11 cellular contexts compared by ENCODE assay signal in the genomic region with DNA sequence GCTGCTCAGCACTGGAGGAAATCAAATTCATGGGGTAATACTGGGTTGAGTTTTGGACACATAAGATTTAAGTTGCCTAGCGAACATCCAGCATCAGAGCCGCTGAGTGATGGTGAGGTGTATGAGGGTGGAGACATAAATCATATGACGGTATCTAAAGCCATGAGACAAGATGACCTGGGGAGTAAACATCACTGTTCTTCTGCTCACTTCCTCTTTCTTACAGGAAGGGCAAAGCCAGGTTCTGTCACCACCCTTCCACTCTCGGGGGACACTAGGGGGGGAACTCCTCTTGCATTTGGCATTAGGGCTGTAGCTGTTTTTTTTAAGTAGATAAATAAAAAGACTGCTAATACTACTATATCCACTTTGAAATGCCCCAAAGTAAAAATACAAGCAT. TPM values are rescaled to one million over a fixed set of nuclear protein-coding genes. Genes with fewer than 3 reads are reported as not detected.
DNase-seq lines count a peak whose midpoint lies in the region; ATAC-seq and TF ChIP-seq lines count a peak whose summit lies in the region.
"Had no signal": no experiment of that assay in that cellular context is flagged by ENCODE, and none has a peak within 500 bp of the region (broad histone marks: within the 10 kb centered on the region; RNA-seq: fewer than 3 reads in every experiment).

No MANE protein-coding gene starts in this region.

- peak; percentile 88 for ATAC-seq in GM18519 (IDR thresholded peaks at IDR 0.05; ENCODE audit: low FRiP score, unreplicated experiment)
- ATAC-seq in GM21723 (IDR thresholded peaks at IDR 0.05; ENCODE audit: unreplicated experiment) = peak; percentile 93
- peak; percentile 90 for ATAC-seq in HG03558 (IDR thresholded peaks at IDR 0.05; ENCODE audit: extremely low read depth, unreplicated experiment)
- ATAC-seq: activated T-cell treated with anti-CD3 and anti-CD28 coated beads, Interleukin-2, amount 50 U/mL, for 72 hours had no signal

- H3K9me3 Mint-ChIP-seq in nephron progenitor cell = no peaks in the 10 kb centered on the region
- H3K9me3 Mint-ChIP-seq: activated T-cell treated with anti-CD3 and anti-CD28 coated beads, Interleukin-2, amount 50 U/mL, for 72 hours had no signal

- H3K27me3 Mint-ChIP-seq in nephron progenitor cell (ENCODE audit: low read depth, poor library complexity) = no peaks in the 10 kb centered on the region

- peaks cover 75% of the 10 kb centered on the region for H3K36me3 Mint-ChIP-seq in nephron progenitor cell (ENCODE audit: low read depth)

- TF ChIP-seq CTCF in nephron progenitor cell (IDR thresholded peaks at IDR 0.05) = no peak

- no peak overlapping the region for H3K4me3 Mint-ChIP-seq in nephron progenitor cell
- H3K4me3 Mint-ChIP-seq: activated T-cell treated with anti-CD3 and anti-CD28 coated beads, Interleukin-2, amount 50 U/mL, for 72 hours had no signal

- peak; percentile 13 for DNase-seq in islet precursor cell
- no peak for DNase-seq in stimulated activated CD4-positive, alpha-beta T cell treated with anti-CD3 and anti-CD28 coated beads, Interleukin-4, amount 100 ng/mL, for 24 hours
- no peak for DNase-seq in A172 (ENCODE audit: low spot score)
- DNase-seq in nephron progenitor cell = no peak
- DNase-seq in hepatic stellate cell (ENCODE audit: low spot score) = no peak
- DNase-seq: activated T-cell treated with anti-CD3 and anti-CD28 coated beads, Interleukin-2, amount 50 U/mL, for 72 hours; NCI-H82 had no signal

- H3K27ac Mint-ChIP-seq in nephron progenitor cell = no peak overlapping the region
- H3K27ac Mint-ChIP-seq: activated T-cell treated with anti-CD3 and anti-CD28 coated beads, Interleukin-2, amount 50 U/mL, for 72 hours had no signal

- peaks cover 3% of the 10 kb centered on the region for H3K4me1 Mint-ChIP-seq in nephron progenitor cell

RNA-seq across cellular contexts. Expression of gene PRDM4, which starts 24.0 kb away (rescaled TPM):
- total RNA-seq in A172 (2014; rRNA removed; shearing (Covaris generic)) = 25.2 and 34.0 TPM in 2 replicates

RNA-seq across cellular contexts. Expression of gene ASCL4, which starts 37.6 kb away (rescaled TPM):
- not detected in 2 replicates for total RNA-seq in A172 (2014; rRNA removed; shearing (Covaris generic))
- total RNA-seq: activated T-cell treated with anti-CD3 and anti-CD28 coated beads, Interleukin-2, amount 50 U/mL, for 72 hours; myocyte had no signal

RNA-seq across cellular contexts. Expression of gene PWP1, which starts 51.3 kb away (rescaled TPM):
- 79.2 and 117 TPM in 2 replicates for total RNA-seq in A172 (2014; rRNA removed; shearing (Covaris generic))
